ENCODE assay signal across 9 cellular contexts in the genomic region with DNA sequence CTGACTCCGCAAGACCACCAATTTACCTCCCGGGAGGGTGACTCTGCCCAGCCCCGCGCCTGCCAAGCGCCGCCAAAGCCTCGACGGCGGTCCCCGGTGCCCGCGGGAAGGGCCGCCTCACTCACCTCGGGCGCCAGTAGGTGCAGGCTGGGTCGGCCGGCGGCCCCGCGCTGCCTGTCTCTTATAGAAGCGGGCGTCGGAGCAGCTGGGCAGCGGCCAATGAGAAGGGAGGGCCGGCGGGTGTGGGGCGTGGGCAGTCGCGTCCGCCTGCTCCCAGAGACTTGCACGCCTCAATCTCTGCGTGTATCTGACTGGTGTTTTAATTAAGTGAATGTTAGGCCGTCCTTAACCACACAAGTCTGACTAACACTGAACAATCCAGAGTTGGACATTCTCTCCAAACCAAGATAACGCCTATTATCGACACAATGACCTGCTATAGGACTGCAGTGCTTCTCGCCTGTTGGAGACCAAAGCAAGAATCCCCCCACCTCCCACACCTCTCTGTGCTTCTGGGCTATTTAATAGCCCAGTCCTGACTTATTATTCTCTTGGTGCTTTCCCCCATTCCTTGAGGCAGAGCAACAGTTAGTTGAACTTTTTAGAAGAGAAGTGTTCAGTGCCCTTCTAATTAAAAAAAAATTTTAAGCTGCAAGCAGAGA. TPM values are rescaled to one million over a fixed set of nuclear protein-coding genes. Genes with fewer than 3 reads are reported as not detected.
DNase-seq lines count a peak whose midpoint lies in the region; FAIRE-seq and TF ChIP-seq lines count a peak whose summit lies in the region.
"Had no signal": no experiment of that assay in that cellular context is flagged by ENCODE, and none has a peak within 500 bp of the region (broad histone marks: within the 10 kb centered on the region; RNA-seq: fewer than 3 reads in every experiment).

TPH1 (minus strand) TSS at position 154 of the 662 bp plus-strand sequence. CDS start 5,507 bp downstream, outside the sequence.

- TF ChIP-seq POLR2A in breast epithelium (IDR thresholded peaks at IDR 0.05), result no peak
- TF ChIP-seq POLR2A in transverse colon (IDR thresholded peaks at IDR 0.05), result no peak
- no peak for TF ChIP-seq POLR2A in sigmoid colon (IDR thresholded peaks at IDR 0.05)

- DNase-seq in NCI-H748 (lab: John Stamatoyannopoulos, UW; ENCODE audit: unreplicated experiment), result peak; percentile 78
- DNase-seq in NCI-H748 treated with DMSO at 0.1 percent for 48 hours (lab: John Stamatoyannopoulos, UW), result no peak
- DNase-seq in breast epithelium (ENCODE audit: low spot score in 2 of 2), result peak in 1 of 2 donors; percentile 59
- peak; percentile 25 for DNase-seq in kidney epithelial cell (ENCODE audit: low read depth)
- DNase-seq in transverse colon, result peak; percentile 34
- DNase-seq in sigmoid colon, result no peak
- DNase-seq in substantia nigra (lab: John Stamatoyannopoulos, UW), result no peak
- no peak for DNase-seq in RCC 7860 (ENCODE audit: low spot score)
- DNase-seq: NCI-H1417 had no signal

- no peak within 1 kb of the TSS for H3K27ac ChIP-seq in breast epithelium
- H3K27ac ChIP-seq in transverse colon, result no peak within 1 kb of the TSS
- H3K27ac ChIP-seq in sigmoid colon, result no peak within 1 kb of the TSS
- no peak within 1 kb of the TSS for H3K27ac ChIP-seq in substantia nigra (ENCODE audit: low read depth, low read length, poor library complexity, severe bottlenecking)

- no peak for FAIRE-seq in RCC 7860 (lab: Jason Lieb, UNC)

- H3K4me1 ChIP-seq in breast epithelium, result no peaks in the 10 kb centered on the region
- H3K4me1 ChIP-seq in transverse colon, result peaks cover 0 to 8% (median 3%) of the 10 kb centered on the region in 4 donors
- peaks cover 0 to 7% (median 4%) of the 10 kb centered on the region in 4 donors for H3K4me1 ChIP-seq in sigmoid colon

- TF ChIP-seq CTCF in breast epithelium (IDR thresholded peaks at IDR 0.05) (no peak), kidney epithelial cell (IDR thresholded peaks at IDR 0.05; ENCODE audit: insufficient read depth, low read length, poor library complexity, severe bottlenecking) (no peak), transverse colon (IDR thresholded peaks at IDR 0.05) (no peak), sigmoid colon (IDR thresholded peaks at IDR 0.05) (no peak)

- intact Hi-C loops in breast epithelium (cut with DNase I; ENCODE audit: low total_unique reads) (no loop called here), transverse colon (cut with DNase I; ENCODE audit: low total_unique reads) (no loop called here), sigmoid colon (cut with DNase I) (no loop called here)

- H3K36me3 ChIP-seq in breast epithelium (no peaks in the 10 kb centered on the region), kidney epithelial cell (ENCODE audit: control insufficient read depth, insufficient read depth, low read length) (no peaks in the 10 kb centered on the region), transverse colon (no peaks in the 10 kb centered on the region), sigmoid colon (no peaks in the 10 kb centered on the region)

- WGBS in transverse colon (ENCODE audit: low coverage in 1 of 2), 2 donors, result 9 to 30% methylated on average over 3 to 31 of the region's 36 CpGs
- 5 to 12% methylated on average over 36 of the region's 36 CpGs for WGBS in sigmoid colon, 2 donors

- H3K4me3 ChIP-seq in breast epithelium (peak within 1 kb of the TSS in 2 of 3 donors; percentile 20 to 46), kidney epithelial cell (ENCODE audit: low read depth, low read length) (no peak within 1 kb of the TSS), transverse colon (peak within 1 kb of the TSS in 1 of 4 donors; percentile 12), sigmoid colon (peak within 1 kb of the TSS in 1 of 4 donors; percentile 8)

- TF ChIP-seq EP300 in transverse colon (IDR thresholded peaks at IDR 0.05; ENCODE audit: low read depth), result no peak
- no peak for TF ChIP-seq EP300 in sigmoid colon (IDR thresholded peaks at IDR 0.05)

- no peaks in the 10 kb centered on the region for H3K9me3 ChIP-seq in breast epithelium
- H3K9me3 ChIP-seq in transverse colon, result peaks cover 0 to 6% of the 10 kb centered on the region in 2 donors
- no peaks in the 10 kb centered on the region for H3K9me3 ChIP-seq in sigmoid colon

- in situ Hi-C loops in transverse colon (cut with MboI; ENCODE audit: low pct_ligation_motif_present in 1 of 4, low pct_unique_long_range_greater_than_20kb in 1 of 4, low sequenced_read_pairs in 3 of 4), result no loop called here

- H3K27me3 ChIP-seq in breast epithelium (no peaks in the 10 kb centered on the region), kidney epithelial cell (ENCODE audit: control insufficient read depth, insufficient read depth, low read length) (peaks cover 7% of the 10 kb centered on the region), transverse colon (peaks cover 61% of the 10 kb centered on the region), sigmoid colon (peaks cover 4 to 45% (median 29%) of the 10 kb centered on the region in 3 donors)

RNA-seq across cellular contexts. Expression of gene TPH1, which starts in this region (rescaled TPM):
- total RNA-seq in breast epithelium (1 to 10 TPM in 2 of 3 donors, under 1 TPM in 1; 0.64 to 2.6 (median 1.2) TPM), kidney epithelial cell (0.07 and 0.38 TPM in 2 replicates), transverse colon (10 to 100 TPM in 2 of 4 donors, 1 to 10 TPM in 2; 1.1 to 18.3 (median 8.5) TPM), sigmoid colon (1 to 10 TPM in 1 of 4 donors, under 1 TPM in 3; 0.28 to 1.2 (median 0.34) TPM)
- 1 to 10 TPM in 2 of 3 donors, under 1 TPM in 1; 0.79 to 4.6 (median 3.6) TPM for polyA plus RNA-seq in sigmoid colon

Comparison
In these comparisons a context has a peak if more than half of its experiments do, and no peak if none do; other contexts are left out.
1. DNase-seq: peak in NCI-H748 (single experiment) and transverse colon (single experiment); none in NCI-H748 treated with DMSO at 0.1 percent for 48 hours (single experiment), sigmoid colon (single experiment), substantia nigra (0 of 49) and RCC 7860 (single experiment).
2. Peak in DNase-seq in kidney epithelial cell; RNA of the gene not detected or under 1 TPM.